Comparison of ENCODE assay signal across 17 cellular contexts in genomic region chr17:75061618-75062017, GRCh38.
"Had no signal": no experiment of that assay in that cellular context is flagged by ENCODE, and none has a peak within 500 bp of the region (broad histone marks: within the 10 kb centered on the region; RNA-seq: fewer than 3 reads in every experiment).

No MANE protein-coding gene starts in this region.

- H3K4me3 Mint-ChIP-seq: naive thymus-derived CD4-positive, alpha-beta T cell; nephron progenitor cell; stimulated activated naive B cell treated with anti-CD40 and anti-IgM and Interleukin-4, amounts not matched to agents 10 μg/mL and 1 μg/mL and 100 μg/mL, for 72 hours had no signal

- H3K27me3 Mint-ChIP-seq: naive thymus-derived CD4-positive, alpha-beta T cell; stimulated activated naive B cell treated with anti-CD40 and anti-IgM and Interleukin-4, amounts not matched to agents 10 μg/mL and 1 μg/mL and 100 μg/mL, for 72 hours had no signal

- ATAC-seq: esophagus mucosa; left lobe of liver; naive thymus-derived CD4-positive, alpha-beta T cell; stimulated activated naive B cell treated with anti-CD40 and anti-IgM and Interleukin-4, amounts not matched to agents 10 μg/mL and 1 μg/mL and 100 μg/mL, for 72 hours; upper lobe of right lung had no signal

- H3K27ac ChIP-seq: skin epidermis, tibial nerve, upper lobe of right lung had no signal

- H3K9me3 ChIP-seq: sigmoid colon, stomach, tibial nerve, upper lobe of right lung had no signal

- H3K27ac Mint-ChIP-seq: nephron progenitor cell; stimulated activated naive B cell treated with anti-CD40 and anti-IgM and Interleukin-4, amounts not matched to agents 10 μg/mL and 1 μg/mL and 100 μg/mL, for 72 hours had no signal

- DNase-seq: cortex of kidney; dorsolateral prefrontal cortex; effector memory CD4-positive, alpha-beta T cell; islet precursor cell; mammary epithelial cell; naive thymus-derived CD4-positive, alpha-beta T cell; nephron progenitor cell; sigmoid colon; stimulated activated CD4-positive, alpha-beta T cell treated with anti-CD3 and anti-CD28 coated beads, Interleukin-2, amount 100 ng/mL, for 24 hours; stimulated activated CD4-positive, alpha-beta T cell treated with anti-CD3 and anti-CD28 coated beads, Interleukin-4, amount 100 ng/mL, for 4 hours; stimulated activated naive B cell treated with anti-CD40 and anti-IgM and Interleukin-4, amounts not matched to agents 10 μg/mL and 1 μg/mL and 100 μg/mL, for 72 hours; stomach; upper lobe of right lung had no signal
